1 cellular context compared by ENCODE assay signal in the genomic region with DNA sequence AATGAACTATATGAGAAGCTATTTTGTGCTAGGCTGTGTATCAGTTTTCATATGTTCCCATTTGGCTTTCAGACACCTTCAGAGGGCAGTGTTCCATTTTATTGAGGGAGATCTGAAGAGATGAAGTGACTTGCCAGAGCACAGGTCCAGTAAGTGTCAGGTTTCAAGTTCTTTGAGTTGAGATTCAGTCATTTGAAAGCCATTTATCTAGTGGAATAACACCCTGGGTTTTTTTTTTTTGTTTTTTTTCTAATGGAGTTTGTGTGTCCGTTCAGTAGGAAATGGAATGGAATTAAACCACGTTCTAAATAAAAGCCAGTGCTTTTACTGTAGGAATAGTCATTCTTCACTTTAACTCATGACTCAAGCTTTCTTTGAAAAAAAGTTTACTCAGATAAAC.
TF ChIP-seq lines count a peak whose summit lies in the region.

No MANE protein-coding gene starts in this region.

TF ChIP-seq in HEK293, 187 proteins besides CTCF, POLR2A, EP300 and RAD21 (continued from another document):
- TF ChIP-seq, protein P1, sequence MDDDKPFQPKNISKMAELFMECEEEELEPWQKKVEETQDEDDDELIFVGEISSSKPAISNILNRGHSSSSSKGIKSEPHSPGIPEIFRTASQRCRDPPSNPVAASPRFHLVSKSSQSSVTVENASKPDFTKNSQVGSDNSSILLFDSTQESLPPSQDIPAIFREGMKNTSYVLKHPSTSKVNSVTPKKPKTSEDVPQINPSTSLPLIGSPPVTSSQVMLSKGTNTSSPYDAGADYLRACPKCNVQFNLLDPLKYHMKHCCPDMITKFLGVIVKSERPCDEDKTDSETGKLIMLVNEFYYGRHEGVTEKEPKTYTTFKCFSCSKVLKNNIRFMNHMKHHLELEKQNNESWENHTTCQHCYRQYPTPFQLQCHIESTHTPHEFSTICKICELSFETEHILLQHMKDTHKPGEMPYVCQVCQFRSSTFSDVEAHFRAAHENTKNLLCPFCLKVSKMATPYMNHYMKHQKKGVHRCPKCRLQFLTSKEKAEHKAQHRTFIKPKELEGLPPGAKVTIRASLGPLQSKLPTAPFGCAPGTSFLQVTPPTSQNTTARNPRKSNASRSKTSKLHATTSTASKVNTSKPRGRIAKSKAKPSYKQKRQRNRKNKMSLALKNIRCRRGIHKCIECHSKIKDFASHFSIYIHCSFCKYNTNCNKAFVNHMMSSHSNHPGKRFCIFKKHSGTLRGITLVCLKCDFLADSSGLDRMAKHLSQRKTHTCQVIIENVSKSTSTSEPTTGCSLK (tag by site-specific recombination; IDR thresholded peaks at IDR 0.05), result no peak
- TF ChIP-seq ZNF654 (tag by site-specific recombination; IDR thresholded peaks at IDR 0.05; ENCODE audit: low read depth), result peak; percentile 21; the same call in 1 of the 2 replicates
- no peak for TF ChIP-seq SALL2 (tag by site-specific recombination; IDR thresholded peaks at IDR 0.05; ENCODE audit: borderline replicate concordance)
- no peak for TF ChIP-seq ZNF221 (tag by site-specific recombination; IDR thresholded peaks at IDR 0.05; ENCODE audit: borderline replicate concordance)
- TF ChIP-seq, protein P2, sequence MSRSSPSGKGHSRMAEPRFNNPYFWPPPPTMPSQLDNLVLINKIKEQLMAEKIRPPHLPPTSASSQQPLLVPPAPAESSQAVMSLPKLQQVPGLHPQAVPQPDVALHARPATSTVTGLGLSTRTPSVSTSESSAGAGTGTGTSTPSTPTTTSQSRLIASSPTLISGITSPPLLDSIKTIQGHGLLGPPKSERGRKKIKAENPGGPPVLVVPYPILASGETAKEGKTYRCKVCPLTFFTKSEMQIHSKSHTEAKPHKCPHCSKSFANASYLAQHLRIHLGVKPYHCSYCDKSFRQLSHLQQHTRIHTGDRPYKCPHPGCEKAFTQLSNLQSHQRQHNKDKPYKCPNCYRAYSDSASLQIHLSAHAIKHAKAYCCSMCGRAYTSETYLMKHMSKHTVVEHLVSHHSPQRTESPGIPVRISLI (tag by site-specific recombination; IDR thresholded peaks at IDR 0.05), result peak; percentile 46; the same call in 1 of the 2 replicates
- TF ChIP-seq ZNF121 (tag by site-specific recombination; IDR thresholded peaks at IDR 0.05), result no peak
- no peak for TF ChIP-seq ZNF140 (tag by site-specific recombination; IDR thresholded peaks at IDR 0.05)
- no peak for TF ChIP-seq ZBTB7A (tag by site-specific recombination; IDR thresholded peaks at IDR 0.05; ENCODE audit: low read depth)
